In genomic region chr6:151765444-151765886, GRCh38 we compare ENCODE assay signal across 9 cellular contexts. TPM values are rescaled to one million over a fixed set of nuclear protein-coding genes. Genes with fewer than 3 reads are reported as not detected.
DNase-seq lines count a peak whose midpoint lies in the region; ATAC-seq and TF ChIP-seq lines count a peak whose summit lies in the region.
"Had no signal": no experiment of that assay in that cellular context is flagged by ENCODE, and none has a peak within 500 bp of the region (broad histone marks: within the 10 kb centered on the region; RNA-seq: fewer than 3 reads in every experiment).

No MANE protein-coding gene starts in this region.

- DNase-seq in DMS153 (lab: John Stamatoyannopoulos, UW) (peak; percentile 20), NCI-H774 (lab: John Stamatoyannopoulos, UW) (peak; percentile 56), cardiac muscle cell (ENCODE audit: low read depth in 1 of 2, low spot score in 1 of 2) (peak; percentile 67 to 92), putamen (ENCODE audit: low spot score) (peak; percentile 50)
- peak in 1 of 2 donors; percentile 49 for DNase-seq in activated naive CD4-positive, alpha-beta T cell treated with anti-CD3 and anti-CD28 coated beads, Interleukin-2, amount 50 U/mL, for 72 hours (ENCODE audit: low spot score in 2 of 2)
- no peak for DNase-seq in stimulated activated naive CD4-positive, alpha-beta T cell treated with Interleukin-2 at 50 U/mL for 16 hours (lab: John Stamatoyannopoulos, UW)

- no peaks in the 10 kb centered on the region for H3K9me3 ChIP-seq in cardiac muscle cell (ENCODE audit: low read depth)

- no peaks in the 10 kb centered on the region for H3K9me3 Mint-ChIP-seq in activated naive CD4-positive, alpha-beta T cell treated with anti-CD3 and anti-CD28 coated beads, Interleukin-2, amount 50 U/mL, for 72 hours
- H3K9me3 Mint-ChIP-seq: stimulated activated naive CD8-positive, alpha-beta T cell treated with anti-CD3 and anti-CD28 coated beads, Interleukin-15, Interleukin-2, amounts not matched to agents 100 ng/mL and 50 ng/mL, for 24 hours had no signal

- no peak overlapping the region for H3K27ac ChIP-seq in cardiac muscle cell

- no peaks in the 10 kb centered on the region for H3K36me3 ChIP-seq in cardiac muscle cell

- no peaks in the 10 kb centered on the region for H3K27me3 ChIP-seq in cardiac muscle cell

- no peak overlapping the region for H3K4me3 ChIP-seq in cardiac muscle cell

- H3K36me3 Mint-ChIP-seq in activated naive CD4-positive, alpha-beta T cell treated with anti-CD3 and anti-CD28 coated beads, Interleukin-2, amount 50 U/mL, for 72 hours: no peaks in the 10 kb centered on the region

- TF ChIP-seq CTCF in cardiac muscle cell (IDR thresholded peaks at IDR 0.05; ENCODE audit: low read depth, low read length): peak; percentile 78

- peak; percentile 47 for ATAC-seq in GM19397 (IDR thresholded peaks at IDR 0.05; ENCODE audit: unreplicated experiment)
- peak; percentile 72 for ATAC-seq in HG03520 (IDR thresholded peaks at IDR 0.05; ENCODE audit: unreplicated experiment)
- ATAC-seq in activated naive CD4-positive, alpha-beta T cell treated with anti-CD3 and anti-CD28 coated beads, Interleukin-2, amount 50 U/mL, for 72 hours: peak; percentile 49 to 55

- H3K27ac Mint-ChIP-seq in activated naive CD4-positive, alpha-beta T cell treated with anti-CD3 and anti-CD28 coated beads, Interleukin-2, amount 50 U/mL, for 72 hours: no peak overlapping the region
- H3K27ac Mint-ChIP-seq: stimulated activated naive CD8-positive, alpha-beta T cell treated with anti-CD3 and anti-CD28 coated beads, Interleukin-15, Interleukin-2, amounts not matched to agents 100 ng/mL and 50 ng/mL, for 24 hours had no signal

- peaks cover 13% of the 10 kb centered on the region for H3K4me1 ChIP-seq in cardiac muscle cell (ENCODE audit: low read depth)

RNA-seq across cellular contexts. Expression of gene ESR1, which starts 42.0 kb away (rescaled TPM):
- total RNA-seq in activated naive CD4-positive, alpha-beta T cell treated with anti-CD3 and anti-CD28 coated beads, Interleukin-2, amount 50 U/mL, for 72 hours: 1 to 10 TPM in 1 of 2 donors, under 1 TPM in 1; 0.16 to 1.3 TPM
- 1.9 and 5.1 TPM in 2 replicates for total RNA-seq in cardiac muscle cell
- polyA plus RNA-seq in cardiac muscle cell: 1.6 and 4.5 TPM in 2 replicates
